25 cellular contexts compared by ENCODE assay signal in the genomic region with DNA sequence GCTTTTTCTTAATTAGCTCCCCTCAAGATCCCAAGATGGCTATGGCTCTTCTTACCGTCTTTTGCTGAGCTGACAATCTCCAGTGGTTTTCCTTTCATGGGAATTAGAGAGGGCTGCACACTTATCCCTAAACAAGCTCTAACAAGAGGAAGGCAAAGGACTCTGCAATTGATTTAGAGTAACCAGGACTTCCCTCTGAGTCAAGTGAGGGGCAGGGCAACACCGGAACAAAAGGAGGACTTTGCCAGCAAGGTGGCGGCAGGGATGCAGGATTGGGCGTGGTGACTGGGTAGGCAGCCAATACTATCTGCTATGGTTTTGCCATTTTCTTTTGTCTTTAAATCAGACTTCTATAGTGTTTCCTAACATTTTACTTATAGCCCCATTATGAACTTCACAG. TPM values are rescaled to one million over a fixed set of nuclear protein-coding genes. Genes with fewer than 3 reads are reported as not detected.
DNase-seq lines count a peak whose midpoint lies in the region; ATAC-seq, FAIRE-seq and TF ChIP-seq lines count a peak whose summit lies in the region.
"Had no signal": no experiment of that assay in that cellular context is flagged by ENCODE, and none has a peak within 500 bp of the region (broad histone marks: within the 10 kb centered on the region; RNA-seq: fewer than 3 reads in every experiment).

No MANE protein-coding gene starts in this region.

- TF ChIP-seq CTCF in OCI-LY7 (conservative IDR thresholded peaks at IDR 0.05; ENCODE audit: low read length) (no peak), thyroid gland (IDR thresholded peaks at IDR 0.05) (no peak), pancreas (IDR thresholded peaks at IDR 0.05) (no peak)

- H3K27ac ChIP-seq in OCI-LY7 (ENCODE audit: low read depth, low read length, poor library complexity, severe bottlenecking): no peak overlapping the region
- H3K27ac ChIP-seq in esophagus (ENCODE audit: low read depth in 2 of 2, low read length in 1 of 2): peak overlapping the region; percentile 51 to 52
- H3K27ac ChIP-seq in thyroid gland: peak overlapping the region; percentile 14 to 48 (median 41)
- H3K27ac ChIP-seq in pancreas: no peak overlapping the region
- H3K27ac ChIP-seq: 22Rv1, BLaER1, lower lobe of right lung, spleen had no signal

- H3K9me3 ChIP-seq in OCI-LY7 (ENCODE audit: low read length) (no peaks in the 10 kb centered on the region), esophagus (ENCODE audit: control insufficient read depth in 2 of 2, insufficient read depth in 1 of 2, low read depth in 1 of 2, low read length in 1 of 2) (no peaks in the 10 kb centered on the region), thyroid gland (no peaks in the 10 kb centered on the region), pancreas (no peaks in the 10 kb centered on the region)
- H3K9me3 ChIP-seq: BLaER1, esophagus squamous epithelium, lower lobe of right lung, spleen had no signal

- no peaks in the 10 kb centered on the region for H4K20me1 ChIP-seq in OCI-LY7 (ENCODE audit: insufficient read depth, low read length)

- H2AFZ ChIP-seq in OCI-LY7 (ENCODE audit: low read length): no peak overlapping the region

- H3K27me3 ChIP-seq in esophagus (ENCODE audit: control insufficient read depth in 1 of 2, insufficient read depth in 2 of 2, low read length in 2 of 2) (no peaks in the 10 kb centered on the region), thyroid gland (no peaks in the 10 kb centered on the region), pancreas (no peaks in the 10 kb centered on the region)
- H3K27me3 ChIP-seq: BLaER1, esophagus squamous epithelium, spleen had no signal

- TF ChIP-seq POLR2A in thyroid gland (IDR thresholded peaks at IDR 0.05) (no peak), erythroblast (IDR thresholded peaks at IDR 0.05; ENCODE audit: low read length) (no peak)

- H3K79me2 ChIP-seq in OCI-LY7 (ENCODE audit: insufficient read depth, low read depth, low read length): peaks cover 94% of the 10 kb centered on the region

- 57 to 64% methylated on average over 4 of the region's 4 CpGs for WGBS in esophagus, 2 donors
- WGBS in thyroid gland, 2 donors: 64 to 69% methylated on average over 4 of the region's 4 CpGs
- WGBS in pancreas, 2 donors: 92 to 93% methylated on average over 4 of the region's 4 CpGs

- CTCF ChIA-PET in OCI-LY7 (lab: Charles Lee; ENCODE audit: unreplicated experiment): no interaction called here

- BruUV-seq in OCI-LY7 (replicated peaks; lab: Mats Ljungman, UMichigan): no TSS peak

- no peaks in the 10 kb centered on the region for H3K9me2 ChIP-seq in OCI-LY7 (ENCODE audit: insufficient read depth, low read length)

- ATAC-seq in pancreas (no peak), HG03280 (IDR thresholded peaks at IDR 0.05; ENCODE audit: unreplicated experiment) (no peak)
- ATAC-seq: activated CD8-positive, alpha-beta T cell treated with anti-CD3 and anti-CD28 coated beads, Interleukin-2, amount 10 ng/mL, durations not matched to agents 7 days and 5 days; lower lobe of right lung; naive thymus-derived CD8-positive, alpha-beta T cell had no signal

- FAIRE-seq in pancreas (lab: Jason Lieb, UNC): no peak
- FAIRE-seq: GM12891 had no signal

- H3K4me3 ChIP-seq in OCI-LY7 (ENCODE audit: low read depth, low read length, poor library complexity, severe bottlenecking) (no peak overlapping the region), esophagus (ENCODE audit: low read depth in 1 of 2, low read length in 2 of 2) (peak overlapping the region in 1 of 2 donors; percentile 20), thyroid gland (replicated peaks in 1 of 3) (no peak overlapping the region), pancreas (no peak overlapping the region)
- H3K4me3 ChIP-seq: BLaER1, esophagus squamous epithelium, lower lobe of right lung, spleen had no signal

- DNase-seq in NCI-H2029 (lab: John Stamatoyannopoulos, UW) (peak; percentile 7), NCI-H2029 treated with DMSO at 0.1 percent for 48 hours (lab: John Stamatoyannopoulos, UW) (no peak), OCI-LY7 (ENCODE audit: low spot score) (no peak), thyroid gland (peak; percentile 26 to 35), pancreas (no peak), erythroblast (lab: John Stamatoyannopoulos, UW) (no peak)
- DNase-seq: activated B cell treated with CpG ODN at 0.5 μM for 24 hours; activated CD8-positive, alpha-beta T cell treated with anti-CD3 and anti-CD28 coated beads, Interleukin-2, amount 10 ng/mL, durations not matched to agents 7 days and 5 days; activated T-cell treated with anti-CD3 and anti-CD28 coated beads, Interleukin-2, amount 50 U/mL, for 48 hours; dermis blood vessel endothelial cell; DMS 273 treated with DMSO at 0.1 percent for 48 hours; esophagus squamous epithelium; glutamatergic neuron; KG1; lower lobe of right lung; naive thymus-derived CD8-positive, alpha-beta T cell; NCI-H1105; NCI-H226; SHP77 treated with DMSO at 0.1 percent for 48 hours; spleen had no signal

- peaks cover 70% of the 10 kb centered on the region for H3K4me1 ChIP-seq in OCI-LY7 (ENCODE audit: insufficient read depth, low read length, poor library complexity, severe bottlenecking)
- H3K4me1 ChIP-seq in esophagus (ENCODE audit: control insufficient read depth in 2 of 2, insufficient read depth in 2 of 2, low read length in 1 of 2): no peaks in the 10 kb centered on the region
- H3K4me1 ChIP-seq in thyroid gland: peaks cover 48 to 66% of the 10 kb centered on the region in 2 donors
- peaks cover 0 to 11% (median under 1%) of the 10 kb centered on the region in 3 donors for H3K4me1 ChIP-seq in pancreas

- H3K4me2 ChIP-seq in OCI-LY7 (ENCODE audit: low read length): peak overlapping the region; percentile 39; the same call in 1 of the 2 replicates
- H3K4me2 ChIP-seq: BLaER1 had no signal

- POLR2A ChIA-PET in OCI-LY7 (lab: Charles Lee): interaction anchor here (0.7 to 4.3 kb wide), 19 partner anchors 8 to 507 kb away, joined by 3 to 32 read pairs (median 4); partner anchors contain the start of genes NIPSNAP3A and SLC44A1

- H3K36me3 ChIP-seq in OCI-LY7 (ENCODE audit: insufficient read depth, low read length): no peaks in the 10 kb centered on the region
- H3K36me3 ChIP-seq in esophagus (ENCODE audit: control insufficient read depth in 2 of 2, insufficient read depth in 2 of 2, low read length in 1 of 2): no peaks in the 10 kb centered on the region
- H3K36me3 ChIP-seq in thyroid gland: no peaks in the 10 kb centered on the region
- H3K36me3 ChIP-seq in pancreas: no peaks in the 10 kb centered on the region
- H3K36me3 ChIP-seq: BLaER1, esophagus squamous epithelium, lower lobe of right lung, spleen had no signal

- intact Hi-C loops in OCI-LY7 (cut with micrococcal nuclease; ENCODE audit: unreplicated experiment): no loop called here
- intact Hi-C loops in thyroid gland (cut with DNase I): no loop called here
- intact Hi-C loops in pancreas (cut with DNase I): no loop called here

RNA-seq across cellular contexts. Expression of gene SLC44A1, which starts 9.8 kb away (rescaled TPM):
- 26.6 and 27.6 TPM in 2 replicates for total RNA-seq in OCI-LY7 (2014; rRNA removed; shearing (Covaris generic))
- total RNA-seq in OCI-LY7 (2022): 71.6 and 81.3 TPM in 2 replicates
- polyA plus RNA-seq in esophagus: 1 to 10 TPM; 8.2 to 9.6 TPM
- total RNA-seq in thyroid gland: 100 to 1,000 TPM; 102 to 144 (median 132) TPM
- 10 to 100 TPM; 18.6 to 32.3 (median 20.5) TPM for total RNA-seq in pancreas
- 1 to 10 TPM; 4.6 to 7.0 TPM for polyA plus RNA-seq in pancreas

Comparison
In these comparisons a context has a peak if more than half of its experiments do, and no peak if none do; other contexts are left out.
1. DNase-seq: peak in NCI-H2029 (single experiment) and thyroid gland (2 of 2); none in NCI-H2029 treated with DMSO at 0.1 percent for 48 hours (single experiment), OCI-LY7 (single experiment), pancreas (0 of 6) and erythroblast (0 of 2).
2. H3K27ac ChIP-seq: peak in esophagus (2 of 2) and thyroid gland (3 of 3); none in OCI-LY7 (single experiment) and pancreas (0 of 4).